Comparison of ENCODE assay signal across 10 cellular contexts in genomic region chr14:86462193-86462592, GRCh38.
DNase-seq lines count a peak whose midpoint lies in the region; ATAC-seq and TF ChIP-seq lines count a peak whose summit lies in the region.
"Had no signal": no experiment of that assay in that cellular context is flagged by ENCODE, and none has a peak within 500 bp of the region (broad histone marks: within the 10 kb centered on the region; RNA-seq: fewer than 3 reads in every experiment).

No MANE protein-coding gene starts in this region.

- H3K27me3 Mint-ChIP-seq in MCF 10A (ENCODE audit: insufficient read depth, unreplicated experiment) = no peaks in the 10 kb centered on the region
- H3K27me3 Mint-ChIP-seq: CD4-positive, CD25-positive, alpha-beta regulatory T cell had no signal

- H3K9me3 Mint-ChIP-seq in MCF 10A (ENCODE audit: unreplicated experiment) = no peaks in the 10 kb centered on the region

- H3K36me3 ChIP-seq in breast epithelium (no peaks in the 10 kb centered on the region), Panc1 (ENCODE audit: control insufficient read depth, insufficient read depth, low read length) (no peaks in the 10 kb centered on the region), thyroid gland (no peaks in the 10 kb centered on the region)

- H3K4me3 Mint-ChIP-seq in MCF 10A (ENCODE audit: unreplicated experiment) = no peak overlapping the region
- H3K4me3 Mint-ChIP-seq: CD4-positive, CD25-positive, alpha-beta regulatory T cell had no signal

- H3K36me3 Mint-ChIP-seq in MCF 10A (ENCODE audit: insufficient read depth, unreplicated experiment) = peaks cover 5% of the 10 kb centered on the region
- H3K36me3 Mint-ChIP-seq: CD4-positive, CD25-positive, alpha-beta regulatory T cell had no signal

- in situ Hi-C loops in Panc1 (cut with HindIII; ENCODE audit: low pct_unique_long_range_greater_than_20kb, low sequenced_read_pairs) = no loop called here

- no peak overlapping the region for H3K27ac ChIP-seq in breast epithelium
- H3K27ac ChIP-seq in Panc1 (ENCODE audit: low read length) = no peak overlapping the region
- H3K27ac ChIP-seq in thyroid gland = no peak overlapping the region

- BruUV-seq in MCF 10A (replicated peaks; lab: Mats Ljungman, UMichigan) = no TSS peak
- no TSS peak for BruUV-seq in Panc1 (replicated peaks; lab: Mats Ljungman, UMichigan)

- H3K4me1 Mint-ChIP-seq in MCF 10A (ENCODE audit: insufficient read depth, unreplicated experiment) = no peaks in the 10 kb centered on the region
- H3K4me1 Mint-ChIP-seq: CD4-positive, CD25-positive, alpha-beta regulatory T cell had no signal

- TF ChIP-seq POLR2A in breast epithelium (IDR thresholded peaks at IDR 0.05) = no peak
- TF ChIP-seq POLR2A in thyroid gland (IDR thresholded peaks at IDR 0.05) = no peak

- no peak overlapping the region for H3K27ac Mint-ChIP-seq in MCF 10A (ENCODE audit: low read depth, unreplicated experiment)
- H3K27ac Mint-ChIP-seq: CD4-positive, CD25-positive, alpha-beta regulatory T cell had no signal

- no peaks in the 10 kb centered on the region for H3K4me1 ChIP-seq in breast epithelium
- H3K4me1 ChIP-seq in Panc1 (ENCODE audit: control insufficient read depth, insufficient read depth, low read length) = no peaks in the 10 kb centered on the region
- H3K4me1 ChIP-seq in thyroid gland = no peaks in the 10 kb centered on the region

- POLR2A ChIA-PET in MCF 10A (lab: Yijun Ruan, JAX) (no interaction called here), Panc1 (lab: Charles Lee) (no interaction called here)

- ATAC-seq in Panc1 (no peak), Right ventricle myocardium inferior (no peak), HG03460 (IDR thresholded peaks at IDR 0.05; ENCODE audit: unreplicated experiment) (no peak)

- intact Hi-C loops in MCF 10A (cut with micrococcal nuclease) (no loop called here), breast epithelium (cut with DNase I; ENCODE audit: low total_unique reads) (no loop called here), Panc1 (cut with micrococcal nuclease; ENCODE audit: unreplicated experiment) (loop anchor here (10.0 kb wide), 1 partner anchor 193 kb away; no protein-coding TSS in a partner anchor), thyroid gland (cut with DNase I) (no loop called here), Right ventricle myocardium inferior (cut with DNase I) (no loop called here)

- H3K4me3 ChIP-seq in breast epithelium = no peak overlapping the region
- no peak overlapping the region for H3K4me3 ChIP-seq in Panc1 (ENCODE audit: low read depth in 2 of 2, low read length in 2 of 2)
- no peak overlapping the region for H3K4me3 ChIP-seq in fibroblast of pulmonary artery (replicated peaks; ENCODE audit: low read depth, low read length)
- H3K4me3 ChIP-seq in thyroid gland (replicated peaks in 1 of 3) = no peak overlapping the region

- no peaks in the 10 kb centered on the region for H3K27me3 ChIP-seq in breast epithelium
- no peaks in the 10 kb centered on the region for H3K27me3 ChIP-seq in Panc1 (ENCODE audit: control insufficient read depth, insufficient read depth, low read length)
- no peaks in the 10 kb centered on the region for H3K27me3 ChIP-seq in thyroid gland

- WGBS in thyroid gland, 2 donors = 72 to 83% methylated on average over 1 of the region's 1 CpG

- TF ChIP-seq CTCF in MCF 10A (IDR thresholded peaks at IDR 0.05; ENCODE audit: unreplicated experiment) (peak; percentile 28), breast epithelium (IDR thresholded peaks at IDR 0.05) (no peak), Panc1 (IDR thresholded peaks at IDR 0.05) (peak; percentile 37), fibroblast of pulmonary artery (IDR thresholded peaks at IDR 0.05; ENCODE audit: low read length, missing control alignments) (peak; percentile 66), thyroid gland (IDR thresholded peaks at IDR 0.05) (peak in 3 of 6 experiments; percentile 43 to 52 (median 45))

- CTCF ChIA-PET in MCF 10A (lab: Yijun Ruan, JAX) (interaction anchor here (0.7 to 1.5 kb wide), 8 partner anchors 8 to 586 kb away, joined by 3 to 7 read pairs (median 3); no protein-coding TSS in a partner anchor), Panc1 (lab: Charles Lee) (no interaction called here)

- peak; percentile 52 for DNase-seq in MCF 10A (ENCODE audit: unreplicated experiment)
- no peak for DNase-seq in breast epithelium (ENCODE audit: low spot score in 2 of 2)
- DNase-seq in Panc1 (ENCODE audit: low read depth, low spot score) = no peak
- DNase-seq in fibroblast of pulmonary artery (ENCODE audit: low read depth) = peak; percentile 57
- DNase-seq in thyroid gland = peak; percentile 6
- DNase-seq in Right ventricle myocardium inferior (ENCODE audit: missing footprints) = no peak
- DNase-seq in midbrain (lab: John Stamatoyannopoulos, UW) = no peak
- DNase-seq: CD4-positive, CD25-positive, alpha-beta regulatory T cell; NCI-H2029 treated with DMSO at 0.1 percent for 48 hours had no signal

- H3K9me3 ChIP-seq in breast epithelium (no peaks in the 10 kb centered on the region), Panc1 (ENCODE audit: control insufficient read depth, insufficient read depth, low read depth, low read length) (no peaks in the 10 kb centered on the region), thyroid gland (no peaks in the 10 kb centered on the region)

Comparison
In these comparisons a context has a peak if more than half of its experiments do, and no peak if none do; other contexts are left out.
1. DNase-seq: peak in MCF 10A (single experiment), fibroblast of pulmonary artery (single experiment) and thyroid gland (2 of 2); none in breast epithelium (0 of 2), Panc1 (single experiment), Right ventricle myocardium inferior (single experiment) and midbrain (single experiment).
2. CTCF ChIP-seq: peak in MCF 10A (single experiment), Panc1 (single experiment) and fibroblast of pulmonary artery (single experiment); none in breast epithelium (0 of 3).